ENCODE assay signal across 1 cellular context in genomic region chr2:108323619-108324018, GRCh38.
TF ChIP-seq lines count a peak whose summit lies in the region.

No MANE protein-coding gene starts in this region.

TF ChIP-seq in HepG2, 621 proteins besides CTCF, POLR2A, EP300 and RAD21 (continued from another document):
- TF ChIP-seq BCL6 (CRISPR knock-in tag; IDR thresholded peaks at IDR 0.05) (no peak), POGK (CRISPR knock-in tag; conservative IDR thresholded peaks at IDR 0.05) (no peak), ZNF260 (CRISPR knock-in tag; IDR thresholded peaks at IDR 0.05; ENCODE audit: borderline replicate concordance, low read depth) (no peak), ZNF563 (CRISPR knock-in tag; IDR thresholded peaks at IDR 0.05) (no peak), CENPX (CRISPR knock-in tag; IDR thresholded peaks at IDR 0.05) (no peak), ZFP36L2 (CRISPR knock-in tag; IDR thresholded peaks at IDR 0.05) (no peak)
